In the genomic region with DNA sequence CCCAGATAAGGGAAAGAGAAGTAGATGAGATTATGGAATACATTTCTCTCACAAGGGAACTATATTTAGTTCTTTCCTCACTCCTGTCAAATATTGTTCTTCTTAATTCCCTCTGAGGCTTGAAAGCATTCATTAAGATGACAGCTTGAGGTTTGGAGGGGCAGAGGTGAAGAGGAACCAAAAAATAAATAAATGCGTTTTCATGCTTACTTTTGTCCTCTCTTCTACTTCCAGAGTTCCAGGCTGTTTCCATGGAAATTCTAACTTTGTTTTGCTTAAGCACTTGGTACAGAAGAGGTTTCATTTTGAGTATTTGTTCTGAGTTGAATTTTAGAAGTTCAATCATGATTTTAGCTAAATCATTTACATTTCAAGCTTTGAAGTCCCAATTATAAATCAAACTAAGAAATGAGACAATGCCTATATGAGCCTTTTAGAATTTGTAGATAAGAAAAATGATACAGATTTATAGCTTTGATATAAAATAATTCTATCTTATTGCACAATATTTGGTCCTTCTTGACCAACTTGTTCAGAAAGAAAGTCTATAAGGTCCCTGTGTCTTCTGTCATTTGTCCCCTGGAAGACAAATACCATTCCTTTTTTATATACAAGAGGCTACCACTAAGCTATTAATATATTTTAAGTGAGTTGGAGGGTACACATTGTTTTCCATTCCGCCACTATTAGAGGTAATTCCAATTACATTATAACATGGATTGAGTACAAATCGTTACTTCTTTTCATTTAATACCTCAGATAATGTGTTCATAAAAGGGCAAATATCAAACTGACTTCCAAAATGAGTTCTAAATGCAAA, we compare ENCODE assay signal across 1 cellular context.
TF ChIP-seq lines count a peak whose summit lies in the region.

No MANE protein-coding gene starts in this region.

TF ChIP-seq in IMR-90, 13 proteins besides CTCF, POLR2A, EP300 and RAD21:
- TF ChIP-seq FOS (IDR thresholded peaks at IDR 0.05; ENCODE audit: low read depth, low read length) (no peak), CEBPB (IDR thresholded peaks at IDR 0.05; ENCODE audit: low read depth, low read length) (peak; percentile 82)
